Comparison of ENCODE assay signal across 34 cellular contexts in genomic region chr15:94847325-94847724, GRCh38.
"Had no signal": no experiment of that assay in that cellular context is flagged by ENCODE, and none has a peak within 500 bp of the region (broad histone marks: within the 10 kb centered on the region; RNA-seq: fewer than 3 reads in every experiment).

No MANE protein-coding gene starts in this region.

- H3K36me3 ChIP-seq: MG63 had no signal

- H3K27me3 ChIP-seq: MG63 had no signal

- H3K9ac ChIP-seq: KMS-11 had no signal

- H3K27ac ChIP-seq: KMS-11 had no signal

- H3K4me3 ChIP-seq: MG63 had no signal

- DNase-seq: Karpas-422, Kasumi-1, MG63, MM.1S, MV-4-11, NCI-H1048, NCI-H1092, NCI-H1092 treated with DMSO at 0.1 percent for 48 hours, NCI-H1105, NCI-H1105 treated with DMSO at 0.1 percent for 48 hours, NCI-H1417, NCI-H1417 treated with DMSO at 0.1 percent for 48 hours, NCI-H1436, NCI-H1436 treated with DMSO at 0.1 percent for 48 hours, NCI-H146, NCI-H1694, NCI-H1694 treated with DMSO at 0.1 percent for 48 hours, NCI-H187, NCI-H187 treated with DMSO at 0.1 percent for 48 hours, NCI-H1930, NCI-H2029, NCI-H2029 treated with DMSO at 0.1 percent for 48 hours, NCI-H2081, NCI-H2081 treated with DMSO at 0.1 percent for 48 hours, NCI-H2107, NCI-H2171, NCI-H2171 treated with DMSO at 0.1 percent for 48 hours, NCI-H2227 treated with DMSO at 0.1 percent for 48 hours, NCI-H226, NCI-H345, NCI-H446, NCI-H446 treated with DMSO at 0.1 percent for 48 hours, NCI-H510A had no signal

- H3K4me2 ChIP-seq: KMS-11 had no signal
